28 cellular contexts compared by ENCODE assay signal in genomic region chr12:115975411-115975810, GRCh38.
"Had no signal": no experiment of that assay in that cellular context is flagged by ENCODE, and none has a peak within 500 bp of the region (broad histone marks: within the 10 kb centered on the region; RNA-seq: fewer than 3 reads in every experiment).

No MANE protein-coding gene starts in this region.

- H3K27me3 ChIP-seq: breast epithelium, testis, transverse colon had no signal

- H3K4me1 Mint-ChIP-seq: activated CD4-positive, alpha-beta T cell treated with anti-CD3 and anti-CD28 coated beads, Interleukin-2, amount 10 ng/mL, durations not matched to agents 7 days and 5 days; T-helper 17 cell had no signal

- ATAC-seq: activated naive CD4-positive, alpha-beta T cell treated with anti-CD3 and anti-CD28 coated beads, Interleukin-2, amount 50 U/mL, for 72 hours; naive thymus-derived CD4-positive, alpha-beta T cell; right cardiac atrium; T-helper 17 cell had no signal

- H3K9me3 Mint-ChIP-seq: activated CD4-positive, alpha-beta memory T cell treated with anti-CD3 and anti-CD28 coated beads, Interleukin-2, amount 10 ng/mL, durations not matched to agents 7 days and 5 days; activated CD4-positive, alpha-beta T cell treated with anti-CD3 and anti-CD28 coated beads, Interleukin-2, amount 10 ng/mL, durations not matched to agents 7 days and 5 days; activated naive CD4-positive, alpha-beta T cell treated with anti-CD3 and anti-CD28 coated beads, Interleukin-2, amount 50 U/mL, for 72 hours; activated T-cell treated with anti-CD3 and anti-CD28 coated beads, Interleukin-2, amount 50 U/mL, for 24 hours; dendritic cell treated with granulocyte-macrophage colony-stimulating factor and Interleukin-4, amounts not matched to agents 40 ng/mL and 50 ng/mL, for 4 days; naive thymus-derived CD4-positive, alpha-beta T cell; neural crest cell had no signal

- H3K27me3 Mint-ChIP-seq: activated CD4-positive, alpha-beta memory T cell treated with anti-CD3 and anti-CD28 coated beads, Interleukin-2, amount 10 ng/mL, durations not matched to agents 7 days and 5 days; activated CD4-positive, alpha-beta T cell treated with anti-CD3 and anti-CD28 coated beads, Interleukin-2, amount 10 ng/mL, durations not matched to agents 7 days and 5 days; activated T-cell treated with anti-CD3 and anti-CD28 coated beads, Interleukin-2, amount 50 U/mL, for 24 hours; dendritic cell treated with granulocyte-macrophage colony-stimulating factor and Interleukin-4, amounts not matched to agents 40 ng/mL and 50 ng/mL, for 4 days; naive thymus-derived CD4-positive, alpha-beta T cell; T-helper 17 cell had no signal

- H3K9me3 ChIP-seq: breast epithelium, left ventricle myocardium inferior, testis, transverse colon had no signal

- H3K4me3 ChIP-seq: breast epithelium, left ventricle myocardium inferior, lung, testis, transverse colon had no signal

- H3K27ac Mint-ChIP-seq: activated CD4-positive, alpha-beta memory T cell treated with anti-CD3 and anti-CD28 coated beads, Interleukin-2, amount 10 ng/mL, durations not matched to agents 7 days and 5 days; activated CD4-positive, alpha-beta T cell treated with anti-CD3 and anti-CD28 coated beads, Interleukin-2, amount 10 ng/mL, durations not matched to agents 7 days and 5 days; activated naive CD4-positive, alpha-beta T cell treated with anti-CD3 and anti-CD28 coated beads, Interleukin-2, amount 50 U/mL, for 72 hours; activated T-cell treated with anti-CD3 and anti-CD28 coated beads, Interleukin-2, amount 50 U/mL, for 24 hours; dendritic cell treated with granulocyte-macrophage colony-stimulating factor and Interleukin-4, amounts not matched to agents 40 ng/mL and 50 ng/mL, for 4 days had no signal

- H3K4me1 ChIP-seq: breast epithelium, parathyroid adenoma, transverse colon had no signal

- DNase-seq: activated CD4-positive, alpha-beta memory T cell treated with anti-CD3 and anti-CD28 coated beads, Interleukin-2, amount 10 ng/mL, durations not matched to agents 7 days and 5 days; activated CD4-positive, alpha-beta T cell treated with anti-CD3 and anti-CD28 coated beads for 1 hour; activated CD4-positive, alpha-beta T cell treated with anti-CD3 and anti-CD28 coated beads, Interleukin-2, amount 10 ng/mL, durations not matched to agents 7 days and 5 days; activated CD8-positive, alpha-beta memory T cell treated with anti-CD3 and anti-CD28 coated beads, Interleukin-2, amount 50 U/mL, for 48 hours; activated gamma-delta T cell treated with Interleukin-2 at 50 U/mL for 16 hours; activated T-cell treated with anti-CD3 and anti-CD28 coated beads, Interleukin-2, amount 50 U/mL, for 24 hours; central memory CD4-positive, alpha-beta T cell; effector CD8-positive, alpha-beta T cell; left ventricle myocardium inferior; midbrain; naive thymus-derived CD4-positive, alpha-beta T cell; nucleus accumbens; right cardiac atrium; stimulated activated CD4-positive, alpha-beta T cell treated with anti-CD3 and anti-CD28 coated beads, Interleukin-15, amount 100 ng/mL, for 24 hours; stimulated activated CD4-positive, alpha-beta T cell treated with anti-CD3 and anti-CD28 coated beads, Interleukin-2, amount 100 ng/mL, for 24 hours; stimulated activated naive CD4-positive, alpha-beta T cell; SW 1271; T-helper 17 cell; T1000; testis; transverse colon; WERI-Rb-1 had no signal

- H3K4me3 Mint-ChIP-seq: activated CD4-positive, alpha-beta memory T cell treated with anti-CD3 and anti-CD28 coated beads, Interleukin-2, amount 10 ng/mL, durations not matched to agents 7 days and 5 days; activated CD4-positive, alpha-beta T cell treated with anti-CD3 and anti-CD28 coated beads, Interleukin-2, amount 10 ng/mL, durations not matched to agents 7 days and 5 days; activated T-cell treated with anti-CD3 and anti-CD28 coated beads, Interleukin-2, amount 50 U/mL, for 24 hours; dendritic cell treated with granulocyte-macrophage colony-stimulating factor and Interleukin-4, amounts not matched to agents 40 ng/mL and 50 ng/mL, for 4 days; naive thymus-derived CD4-positive, alpha-beta T cell; neural crest cell; T-helper 17 cell had no signal

- H3K27ac ChIP-seq: breast epithelium, left ventricle myocardium inferior, parathyroid adenoma, testis, transverse colon, WERI-Rb-1 had no signal
